In the genomic region with DNA sequence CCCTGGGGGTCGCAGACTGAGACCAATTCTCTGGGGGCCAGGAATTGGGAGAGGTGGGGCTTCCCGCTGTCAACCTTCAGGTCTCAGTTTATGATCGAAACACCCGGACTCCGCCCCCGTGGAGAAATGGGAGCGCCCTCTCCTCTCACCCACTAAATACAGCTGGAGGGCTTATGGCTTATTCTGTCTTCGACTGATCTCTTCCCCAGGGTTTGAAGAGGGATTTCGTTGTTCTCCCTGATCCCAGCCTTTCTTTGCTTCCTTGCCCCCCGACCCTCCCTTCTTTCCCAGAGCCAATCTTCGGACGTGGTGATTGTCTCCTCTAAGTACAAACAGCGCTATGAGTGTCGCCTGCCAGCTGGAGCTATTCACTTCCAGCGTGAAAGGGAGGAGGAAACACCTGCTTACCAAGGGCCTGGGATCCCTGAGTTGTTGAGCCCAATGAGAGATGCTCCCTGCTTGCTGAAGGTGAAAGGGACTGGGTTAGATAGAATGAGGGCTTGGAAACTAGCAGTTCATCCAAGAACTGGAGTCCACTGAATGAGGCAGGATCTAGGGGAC, we compare ENCODE assay signal across 8 cellular contexts. TPM values are rescaled to one million over a fixed set of nuclear protein-coding genes. Genes with fewer than 3 reads are reported as not detected.
DNase-seq lines count a peak whose midpoint lies in the region; ATAC-seq, FAIRE-seq and TF ChIP-seq lines count a peak whose summit lies in the region.

No MANE protein-coding gene starts in this region.

- H2AFZ ChIP-seq in SU-DHL-6 (ENCODE audit: low read depth, low read length, severe bottlenecking) = peak overlapping the region; percentile 88

- TF ChIP-seq CTCF in AG10803 (conservative IDR thresholded peaks at IDR 0.05; ENCODE audit: low read length) (no peak), SU-DHL-6 (IDR thresholded peaks at IDR 0.05; ENCODE audit: insufficient read depth, low read length, poor library complexity, severe bottlenecking) (no peak)

- H3K9me2 ChIP-seq in SU-DHL-6 (replicated peaks; ENCODE audit: insufficient read depth, low read length) = no peaks in the 10 kb centered on the region

- peak overlapping the region; percentile 81 for H3K9ac ChIP-seq in SU-DHL-6 (ENCODE audit: low read length)

- no peaks in the 10 kb centered on the region for H3F3A ChIP-seq in SU-DHL-6 (ENCODE audit: insufficient read depth)

- intact Hi-C loops in right cardiac atrium (cut with DNase I) = no loop called here

- H3K27me3 ChIP-seq in H7 (ENCODE audit: control insufficient read depth, insufficient read depth, low read length) (no peaks in the 10 kb centered on the region), SU-DHL-6 (ENCODE audit: low read length) (no peaks in the 10 kb centered on the region), right cardiac atrium (ENCODE audit: control insufficient read depth, insufficient read depth) (no peaks in the 10 kb centered on the region), small intestine (ENCODE audit: control insufficient read depth in 2 of 2, insufficient read depth in 2 of 2, low read length in 2 of 2) (peaks cover 0 to 2% of the 10 kb centered on the region in 2 donors)

- H4K20me1 ChIP-seq in SU-DHL-6 (ENCODE audit: low read depth, low read length) = no peaks in the 10 kb centered on the region

- H3K9me3 ChIP-seq in SU-DHL-6 (ENCODE audit: insufficient read depth, low read length) = no peaks in the 10 kb centered on the region
- H3K9me3 ChIP-seq in right cardiac atrium (ENCODE audit: control insufficient read depth, low read length) = no peaks in the 10 kb centered on the region
- no peaks in the 10 kb centered on the region for H3K9me3 ChIP-seq in small intestine (ENCODE audit: control insufficient read depth, low read depth)

- H3K27ac ChIP-seq in SU-DHL-6 (ENCODE audit: low read depth, low read length) (no peak overlapping the region), right cardiac atrium (ENCODE audit: low read length) (peak overlapping the region; percentile 83), small intestine (ENCODE audit: low read depth in 1 of 2, low read length in 1 of 2) (peak overlapping the region; percentile 59 to 87)

- H3K79me2 ChIP-seq in SU-DHL-6 (ENCODE audit: insufficient read depth, low read length) = peaks cover 16% of the 10 kb centered on the region

- peaks cover 3% of the 10 kb centered on the region for H3K4me1 ChIP-seq in right cardiac atrium (ENCODE audit: control insufficient read depth, insufficient read depth, low read length)
- peaks cover 0 to 2% of the 10 kb centered on the region in 2 donors for H3K4me1 ChIP-seq in small intestine (ENCODE audit: control insufficient read depth in 2 of 2, insufficient read depth in 1 of 2, low read depth in 1 of 2, low read length in 1 of 2)

- H3K4me3 ChIP-seq in AG10803 (ENCODE audit: low read length) = peak overlapping the region; percentile 99
- peak overlapping the region; percentile 79 for H3K4me3 ChIP-seq in H7 (ENCODE audit: insufficient read depth, low read depth, low read length)
- H3K4me3 ChIP-seq in SU-DHL-6 (ENCODE audit: insufficient read depth, low read length, poor library complexity, severe bottlenecking) = peak overlapping the region; percentile 98
- H3K4me3 ChIP-seq in right cardiac atrium (ENCODE audit: low read length) = peak overlapping the region; percentile 86
- H3K4me3 ChIP-seq in small intestine (ENCODE audit: low read depth in 1 of 2, low read length in 2 of 2) = peak overlapping the region; percentile 53 to 80

- DNase-seq in AG10803 (ENCODE audit: low read depth) = no peak
- DNase-seq in H7 = no peak
- peak in 1 of 3 donors; percentile 67 for DNase-seq in right cardiac atrium
- DNase-seq in small intestine = peak; percentile 44
- DNase-seq in T1000 (lab: John Stamatoyannopoulos, UW) = no peak
- DNase-seq in superior temporal gyrus (ENCODE audit: extremely low spot score) = no peak

- ATAC-seq in right cardiac atrium (peak in 1 of 2 donors; percentile 6), GM19463 (IDR thresholded peaks at IDR 0.05; ENCODE audit: unreplicated experiment) (no peak)

- FAIRE-seq in small intestine (lab: Jason Lieb, UNC) = no peak

- WGBS in right cardiac atrium = 1% methylated on average over 15 of the region's 15 CpGs
- 0 to 2% (median 0%) methylated on average over 15 of the region's 15 CpGs for WGBS in small intestine, 3 donors

- H3K36me3 ChIP-seq in H7 (replicated peaks; ENCODE audit: control insufficient read depth, insufficient read depth, low read length) = no peaks in the 10 kb centered on the region
- 0 out of 2 replicates have a peak, but pooled peaks cover 9% of the 10 kb centered on the region for H3K36me3 ChIP-seq in SU-DHL-6 (ENCODE audit: low read length)
- H3K36me3 ChIP-seq in small intestine (ENCODE audit: control insufficient read depth in 2 of 2, insufficient read depth in 2 of 2, low read length in 2 of 2) = peaks cover 6 to 11% of the 10 kb centered on the region in 2 donors

- peak overlapping the region; percentile 93 for H3K4me2 ChIP-seq in SU-DHL-6 (ENCODE audit: low read depth, low read length, poor library complexity, severe bottlenecking)

RNA-seq across cellular contexts. Expression of a gene that starts 0.6 kb away (rescaled TPM):
- total RNA-seq in H7 (2014; rRNA removed; shearing (Covaris generic)) = 65.5 and 74.1 TPM in 2 replicates
- total RNA-seq in right cardiac atrium = 100 to 1,000 TPM; 145 to 168 (median 154) TPM
- polyA plus RNA-seq in right cardiac atrium = 127 TPM
- polyA plus RNA-seq in small intestine = 100 to 1,000 TPM; 148 to 239 (median 161) TPM

RNA-seq across cellular contexts. Expression of a gene that starts 44.0 kb away (rescaled TPM):
- total RNA-seq in H7 (2014; rRNA removed; shearing (Covaris generic)) = 0.30 and 0.35 TPM in 2 replicates
- under 1 TPM; 0.53 to 0.91 (median 0.72) TPM for total RNA-seq in right cardiac atrium
- polyA plus RNA-seq in right cardiac atrium = 1.7 TPM
- 1 to 10 TPM in 2 of 3 donors, under 1 TPM in 1; 0.67 to 1.8 (median 1.1) TPM for polyA plus RNA-seq in small intestine

RNA-seq across cellular contexts. Expression of a gene that starts 50.3 kb away (rescaled TPM):
- 12.9 and 17.6 TPM in 2 replicates for total RNA-seq in H7 (2014; rRNA removed; shearing (Covaris generic))
- total RNA-seq in right cardiac atrium = 10 to 100 TPM; 31.5 to 41.3 (median 34.5) TPM
- polyA plus RNA-seq in right cardiac atrium (43.9 TPM), small intestine (10 to 100 TPM; 13.2 to 33.7 (median 15.4) TPM)

RNA-seq across cellular contexts. Expression of a gene that starts 57.6 kb away (rescaled TPM):
- total RNA-seq in H7 (2014; rRNA removed; shearing (Covaris generic)) = 234 and 275 TPM in 2 replicates
- total RNA-seq in right cardiac atrium = 10 to 100 TPM; 50.9 to 53.9 (median 53.4) TPM
- polyA plus RNA-seq in right cardiac atrium (29.7 TPM), small intestine (10 to 100 TPM; 13.2 to 98.8 (median 41.6) TPM)
